ENCODE assay signal across 1 cellular context in the genomic region with DNA sequence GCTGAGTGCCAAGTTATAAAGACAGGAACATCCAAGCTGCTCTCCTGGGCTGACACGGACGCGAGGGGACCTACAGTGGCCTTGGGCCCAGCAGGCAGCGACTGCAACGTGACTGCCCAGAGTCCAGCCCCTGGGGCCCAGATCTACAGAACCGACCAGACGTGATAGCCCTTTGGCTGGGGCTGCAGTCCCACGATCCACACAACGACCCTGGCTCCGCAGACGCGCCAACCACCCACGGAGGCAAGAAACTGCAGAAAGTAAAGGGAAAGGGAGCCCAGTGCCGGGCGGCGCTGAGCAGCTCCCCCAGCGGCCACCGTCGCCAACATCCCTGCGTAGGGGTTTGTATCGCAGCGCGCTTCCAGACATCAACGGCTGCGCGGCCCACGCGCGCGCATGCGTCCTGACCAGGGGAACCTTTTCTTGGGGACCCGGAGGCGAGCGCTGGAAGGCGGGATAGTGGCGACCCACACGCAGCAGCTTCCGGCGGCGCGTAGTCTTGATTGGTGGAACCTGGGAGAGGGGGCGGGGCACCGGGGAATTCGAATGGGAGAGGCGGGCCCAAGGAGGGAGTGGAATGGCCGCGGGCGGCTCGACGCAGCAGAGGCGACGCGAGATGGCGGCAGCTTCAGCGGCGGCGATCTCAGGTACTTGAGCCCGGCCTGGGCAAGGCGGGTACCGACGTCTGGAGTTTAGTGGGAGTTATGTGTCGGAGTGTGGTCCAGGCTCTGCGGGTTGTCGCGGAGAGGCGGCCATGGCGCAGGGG.
A peak's percentile ranks its signal among the peaks of the same experiment; 100 is the strongest.
TF ChIP-seq lines count a peak whose summit lies in the region.

A gene (plus strand): TSS at position 569 of the 766 bp plus-strand sequence. CDS start 9 bp downstream, at position 578.

TF ChIP-seq in HepG2, 621 proteins besides CTCF, POLR2A, EP300 and RAD21 (continued from another document and continues in another):
- TF ChIP-seq, protein P1, sequence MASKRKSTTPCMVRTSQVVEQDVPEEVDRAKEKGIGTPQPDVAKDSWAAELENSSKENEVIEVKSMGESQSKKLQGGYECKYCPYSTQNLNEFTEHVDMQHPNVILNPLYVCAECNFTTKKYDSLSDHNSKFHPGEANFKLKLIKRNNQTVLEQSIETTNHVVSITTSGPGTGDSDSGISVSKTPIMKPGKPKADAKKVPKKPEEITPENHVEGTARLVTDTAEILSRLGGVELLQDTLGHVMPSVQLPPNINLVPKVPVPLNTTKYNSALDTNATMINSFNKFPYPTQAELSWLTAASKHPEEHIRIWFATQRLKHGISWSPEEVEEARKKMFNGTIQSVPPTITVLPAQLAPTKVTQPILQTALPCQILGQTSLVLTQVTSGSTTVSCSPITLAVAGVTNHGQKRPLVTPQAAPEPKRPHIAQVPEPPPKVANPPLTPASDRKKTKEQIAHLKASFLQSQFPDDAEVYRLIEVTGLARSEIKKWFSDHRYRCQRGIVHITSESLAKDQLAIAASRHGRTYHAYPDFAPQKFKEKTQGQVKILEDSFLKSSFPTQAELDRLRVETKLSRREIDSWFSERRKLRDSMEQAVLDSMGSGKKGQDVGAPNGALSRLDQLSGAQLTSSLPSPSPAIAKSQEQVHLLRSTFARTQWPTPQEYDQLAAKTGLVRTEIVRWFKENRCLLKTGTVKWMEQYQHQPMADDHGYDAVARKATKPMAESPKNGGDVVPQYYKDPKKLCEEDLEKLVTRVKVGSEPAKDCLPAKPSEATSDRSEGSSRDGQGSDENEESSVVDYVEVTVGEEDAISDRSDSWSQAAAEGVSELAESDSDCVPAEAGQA (IDR thresholded peaks at IDR 0.05; ENCODE audit: low read depth), result peak; percentile 83
- TF ChIP-seq, protein P1 (CRISPR knock-in tag; IDR thresholded peaks at IDR 0.05; ENCODE audit: borderline replicate concordance), result 0 out of 2 replicates have a peak, but pooled peaks have one; percentile 34
- TF ChIP-seq SALL2 (CRISPR knock-in tag; IDR thresholded peaks at IDR 0.05) (peak; percentile 85; the same call in 1 of the 2 replicates), ZNF557 (CRISPR knock-in tag; IDR thresholded peaks at IDR 0.05) (peak; percentile 85), HNRNPLL (IDR thresholded peaks at IDR 0.05; ENCODE audit: low read depth, low read length, poor library complexity, severe bottlenecking) (peak; percentile 91), ZNF660 (CRISPR knock-in tag; IDR thresholded peaks at IDR 0.05; ENCODE audit: borderline replicate concordance, low read depth) (no peak), ARHGAP35 (CRISPR knock-in tag; IDR thresholded peaks at IDR 0.05; ENCODE audit: borderline replicate concordance) (peak; percentile 86), GPN1 (CRISPR knock-in tag; IDR thresholded peaks at IDR 0.05; ENCODE audit: borderline replicate concordance) (no peak; the same call in 1 of the 2 replicates), POGZ (CRISPR knock-in tag; IDR thresholded peaks at IDR 0.05) (peak; percentile 92), ZNF138 (CRISPR knock-in tag; IDR thresholded peaks at IDR 0.05; ENCODE audit: low read depth) (0 out of 2 replicates have a peak, but pooled peaks have one; percentile 85), NFATC3 (CRISPR knock-in tag; IDR thresholded peaks at IDR 0.05) (peak; percentile 71), ZKSCAN5 (CRISPR knock-in tag; IDR thresholded peaks at IDR 0.05) (peak; percentile 30; the same call in 1 of the 2 replicates), TAF15 (IDR thresholded peaks at IDR 0.05; ENCODE audit: low read depth, low read length, poor library complexity, severe bottlenecking) (no peak), ZSCAN20 (CRISPR knock-in tag; IDR thresholded peaks at IDR 0.05; ENCODE audit: borderline replicate concordance) (no peak; the same call in 1 of the 2 replicates), NFE2 (CRISPR knock-in tag; IDR thresholded peaks at IDR 0.05) (0 out of 2 replicates have a peak, but pooled peaks have one; percentile 31), ZNF496 (CRISPR knock-in tag; IDR thresholded peaks at IDR 0.05; ENCODE audit: insufficient replicate concordance) (no peak), NR3C1 (CRISPR knock-in tag; IDR thresholded peaks at IDR 0.05) (no peak), SUZ12 (IDR thresholded peaks at IDR 0.05; ENCODE audit: low read depth, low read length) (0 out of 2 replicates have a peak, but pooled peaks have one; percentile 9), KMT2A (CRISPR knock-in tag; IDR thresholded peaks at IDR 0.05) (peak; percentile 96), ZMAT3 (CRISPR knock-in tag; conservative IDR thresholded peaks at IDR 0.05) (peak; percentile 80), MAFG (CRISPR knock-in tag; IDR thresholded peaks at IDR 0.05) (no peak), ZNF350 (CRISPR knock-in tag; IDR thresholded peaks at IDR 0.05; ENCODE audit: borderline replicate concordance, low read depth) (peak; percentile 94), ZNF329 (CRISPR knock-in tag; IDR thresholded peaks at IDR 0.05; ENCODE audit: low read depth) (no peak), PLRG1 (conservative IDR thresholded peaks at IDR 0.05) (no peak), RBAK (CRISPR knock-in tag; IDR thresholded peaks at IDR 0.05) (peak; percentile 5; the same call in 1 of the 2 replicates), ZNF766 (CRISPR knock-in tag; IDR thresholded peaks at IDR 0.05; ENCODE audit: borderline replicate concordance) (0 out of 2 replicates have a peak, but pooled peaks have one; percentile 20), NR2F1 (CRISPR knock-in tag; IDR thresholded peaks at IDR 0.05) (no peak), MTF1 (CRISPR knock-in tag; IDR thresholded peaks at IDR 0.05) (no peak)
- TF ChIP-seq, protein P2, sequence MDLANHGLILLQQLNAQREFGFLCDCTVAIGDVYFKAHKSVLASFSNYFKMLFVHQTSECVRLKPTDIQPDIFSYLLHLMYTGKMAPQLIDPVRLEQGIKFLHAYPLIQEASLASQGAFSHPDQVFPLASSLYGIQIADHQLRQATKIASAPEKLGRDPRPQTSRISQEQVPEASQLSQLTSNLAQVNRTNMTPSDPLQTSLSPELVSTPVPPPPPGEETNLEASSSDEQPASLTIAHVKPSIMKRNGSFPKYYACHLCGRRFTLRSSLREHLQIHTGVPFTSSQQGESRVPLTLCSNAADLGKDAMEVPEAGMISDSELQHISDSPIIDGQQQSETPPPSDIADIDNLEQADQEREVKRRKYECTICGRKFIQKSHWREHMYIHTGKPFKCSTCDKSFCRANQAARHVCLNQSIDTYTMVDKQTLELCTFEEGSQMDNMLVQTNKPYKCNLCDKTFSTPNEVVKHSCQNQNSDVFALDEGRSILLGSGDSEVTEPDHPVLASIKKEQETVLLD (CRISPR knock-in tag; IDR thresholded peaks at IDR 0.05; ENCODE audit: low read depth), result peak; percentile 90
- TF ChIP-seq, protein P3, sequence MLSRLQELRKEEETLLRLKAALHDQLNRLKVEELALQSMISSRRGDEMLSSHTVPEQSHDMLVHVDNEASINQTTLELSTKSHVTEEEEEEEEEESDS (CRISPR knock-in tag; IDR thresholded peaks at IDR 0.05; ENCODE audit: borderline replicate concordance), result no peak
- TF ChIP-seq, protein P4, sequence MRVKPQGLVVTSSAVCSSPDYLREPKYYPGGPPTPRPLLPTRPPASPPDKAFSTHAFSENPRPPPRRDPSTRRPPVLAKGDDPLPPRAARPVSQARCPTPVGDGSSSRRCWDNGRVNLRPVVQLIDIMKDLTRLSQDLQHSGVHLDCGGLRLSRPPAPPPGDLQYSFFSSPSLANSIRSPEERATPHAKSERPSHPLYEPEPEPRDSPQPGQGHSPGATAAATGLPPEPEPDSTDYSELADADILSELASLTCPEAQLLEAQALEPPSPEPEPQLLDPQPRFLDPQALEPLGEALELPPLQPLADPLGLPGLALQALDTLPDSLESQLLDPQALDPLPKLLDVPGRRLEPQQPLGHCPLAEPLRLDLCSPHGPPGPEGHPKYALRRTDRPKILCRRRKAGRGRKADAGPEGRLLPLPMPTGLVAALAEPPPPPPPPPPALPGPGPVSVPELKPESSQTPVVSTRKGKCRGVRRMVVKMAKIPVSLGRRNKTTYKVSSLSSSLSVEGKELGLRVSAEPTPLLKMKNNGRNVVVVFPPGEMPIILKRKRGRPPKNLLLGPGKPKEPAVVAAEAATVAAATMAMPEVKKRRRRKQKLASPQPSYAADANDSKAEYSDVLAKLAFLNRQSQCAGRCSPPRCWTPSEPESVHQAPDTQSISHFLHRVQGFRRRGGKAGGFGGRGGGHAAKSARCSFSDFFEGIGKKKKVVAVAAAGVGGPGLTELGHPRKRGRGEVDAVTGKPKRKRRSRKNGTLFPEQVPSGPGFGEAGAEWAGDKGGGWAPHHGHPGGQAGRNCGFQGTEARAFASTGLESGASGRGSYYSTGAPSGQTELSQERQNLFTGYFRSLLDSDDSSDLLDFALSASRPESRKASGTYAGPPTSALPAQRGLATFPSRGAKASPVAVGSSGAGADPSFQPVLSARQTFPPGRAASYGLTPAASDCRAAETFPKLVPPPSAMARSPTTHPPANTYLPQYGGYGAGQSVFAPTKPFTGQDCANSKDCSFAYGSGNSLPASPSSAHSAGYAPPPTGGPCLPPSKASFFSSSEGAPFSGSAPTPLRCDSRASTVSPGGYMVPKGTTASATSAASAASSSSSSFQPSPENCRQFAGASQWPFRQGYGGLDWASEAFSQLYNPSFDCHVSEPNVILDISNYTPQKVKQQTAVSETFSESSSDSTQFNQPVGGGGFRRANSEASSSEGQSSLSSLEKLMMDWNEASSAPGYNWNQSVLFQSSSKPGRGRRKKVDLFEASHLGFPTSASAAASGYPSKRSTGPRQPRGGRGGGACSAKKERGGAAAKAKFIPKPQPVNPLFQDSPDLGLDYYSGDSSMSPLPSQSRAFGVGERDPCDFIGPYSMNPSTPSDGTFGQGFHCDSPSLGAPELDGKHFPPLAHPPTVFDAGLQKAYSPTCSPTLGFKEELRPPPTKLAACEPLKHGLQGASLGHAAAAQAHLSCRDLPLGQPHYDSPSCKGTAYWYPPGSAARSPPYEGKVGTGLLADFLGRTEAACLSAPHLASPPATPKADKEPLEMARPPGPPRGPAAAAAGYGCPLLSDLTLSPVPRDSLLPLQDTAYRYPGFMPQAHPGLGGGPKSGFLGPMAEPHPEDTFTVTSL (CRISPR knock-in tag; IDR thresholded peaks at IDR 0.05; ENCODE audit: borderline replicate concordance), result peak; percentile 69; the same call in 1 of the 2 replicates
- TF ChIP-seq, protein P5, sequence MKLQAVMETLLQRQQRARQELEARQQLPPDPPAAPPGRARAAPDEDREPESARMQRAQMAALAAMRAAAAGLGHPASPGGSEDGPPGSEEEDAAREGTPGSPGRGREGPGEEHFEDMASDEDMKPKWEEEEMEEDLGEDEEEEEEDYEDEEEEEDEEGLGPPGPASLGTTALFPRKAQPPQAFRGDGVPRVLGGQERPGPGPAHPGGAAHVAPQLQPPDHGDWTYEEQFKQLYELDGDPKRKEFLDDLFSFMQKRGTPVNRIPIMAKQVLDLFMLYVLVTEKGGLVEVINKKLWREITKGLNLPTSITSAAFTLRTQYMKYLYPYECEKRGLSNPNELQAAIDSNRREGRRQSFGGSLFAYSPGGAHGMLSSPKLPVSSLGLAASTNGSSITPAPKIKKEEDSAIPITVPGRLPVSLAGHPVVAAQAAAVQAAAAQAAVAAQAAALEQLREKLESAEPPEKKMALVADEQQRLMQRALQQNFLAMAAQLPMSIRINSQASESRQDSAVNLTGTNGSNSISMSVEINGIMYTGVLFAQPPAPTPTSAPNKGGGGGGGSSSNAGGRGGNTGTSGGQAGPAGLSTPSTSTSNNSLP (IDR thresholded peaks at IDR 0.05; ENCODE audit: low read depth, low read length), result peak; percentile 71
- TF ChIP-seq, protein P6, sequence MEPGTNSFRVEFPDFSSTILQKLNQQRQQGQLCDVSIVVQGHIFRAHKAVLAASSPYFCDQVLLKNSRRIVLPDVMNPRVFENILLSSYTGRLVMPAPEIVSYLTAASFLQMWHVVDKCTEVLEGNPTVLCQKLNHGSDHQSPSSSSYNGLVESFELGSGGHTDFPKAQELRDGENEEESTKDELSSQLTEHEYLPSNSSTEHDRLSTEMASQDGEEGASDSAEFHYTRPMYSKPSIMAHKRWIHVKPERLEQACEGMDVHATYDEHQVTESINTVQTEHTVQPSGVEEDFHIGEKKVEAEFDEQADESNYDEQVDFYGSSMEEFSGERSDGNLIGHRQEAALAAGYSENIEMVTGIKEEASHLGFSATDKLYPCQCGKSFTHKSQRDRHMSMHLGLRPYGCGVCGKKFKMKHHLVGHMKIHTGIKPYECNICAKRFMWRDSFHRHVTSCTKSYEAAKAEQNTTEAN (CRISPR knock-in tag; conservative IDR thresholded peaks at IDR 0.05), result peak; percentile 71
- TF ChIP-seq, protein P7, sequence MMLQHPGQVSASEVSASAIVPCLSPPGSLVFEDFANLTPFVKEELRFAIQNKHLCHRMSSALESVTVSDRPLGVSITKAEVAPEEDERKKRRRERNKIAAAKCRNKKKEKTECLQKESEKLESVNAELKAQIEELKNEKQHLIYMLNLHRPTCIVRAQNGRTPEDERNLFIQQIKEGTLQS (CRISPR knock-in tag; IDR thresholded peaks at IDR 0.05), result peak; percentile 31
- TF ChIP-seq, protein P8, sequence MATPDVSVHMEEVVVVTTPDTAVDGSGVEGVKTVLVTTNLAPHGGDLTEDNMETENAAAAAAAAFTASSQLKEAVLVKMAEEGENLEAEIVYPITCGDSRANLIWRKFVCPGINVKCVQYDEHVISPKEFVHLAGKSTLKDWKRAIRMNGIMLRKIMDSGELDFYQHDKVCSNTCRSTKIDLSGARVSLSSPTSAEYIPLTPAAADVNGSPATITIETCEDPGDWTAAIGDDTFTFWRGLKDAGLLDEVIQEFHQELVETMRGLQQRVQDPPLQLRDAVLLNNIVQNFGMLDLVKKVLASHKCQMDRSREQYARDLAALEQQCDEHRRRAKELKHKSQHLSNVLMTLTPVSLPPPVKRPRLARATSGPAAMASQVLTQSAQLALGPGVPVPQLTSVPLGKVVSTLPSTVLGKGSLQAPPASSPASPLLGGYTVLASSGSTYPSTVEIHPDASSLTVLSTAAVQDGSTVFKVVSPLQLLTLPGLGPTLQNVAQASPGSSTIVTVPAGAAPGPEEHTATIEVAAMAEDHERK (CRISPR knock-in tag; IDR thresholded peaks at IDR 0.05; ENCODE audit: low read depth), result peak; percentile 78; the same call in 1 of the 2 replicates
